ENCODE assay signal across 3 cellular contexts in genomic region chr5:106430733-106431132, GRCh38.
DNase-seq lines count a peak whose midpoint lies in the region; ATAC-seq, FAIRE-seq and TF ChIP-seq lines count a peak whose summit lies in the region.
"Not testable (repeated sequence)": the region's sequence is repeated elsewhere in the genome, so short reads cannot be mapped to it uniquely, and the experiment has no call there.

No MANE protein-coding gene starts in this region.

- H3K4me2 ChIP-seq in HepG2 (ENCODE audit: low read depth, low read length), result not testable (repeated sequence)

- 82% methylated on average over 8 of the region's 11 CpGs for WGBS in HepG2 (ENCODE audit: low lambda C conversion rate)

- H3K36me3 Mint-ChIP-seq in WTC11, result peaks cover 25% of the 10 kb centered on the region

- not testable (repeated sequence) for BruUV-seq in HepG2 (replicated peaks; lab: Mats Ljungman, UMichigan)

- FAIRE-seq in HepG2 (lab: Jason Lieb, UNC), result not testable (repeated sequence)

- POLR2A ChIA-PET in WTC11 (lab: Charles Lee), result interaction anchor here (0.6 kb wide), 1 partner anchor 313 kb away, joined by 3 read pairs; no protein-coding TSS in a partner anchor
- POLR2A ChIA-PET in HepG2 (lab: Yijun Ruan, JAX), result not testable (repeated sequence)

- H3K27ac ChIP-seq in HepG2 (ENCODE audit: extremely low read length, insufficient read depth, low read length), result not testable (repeated sequence)

- not testable (repeated sequence) for TF ChIP-seq CTCF in WTC11 (IDR thresholded peaks at IDR 0.05); HepG2 (CRISPR knock-in tag; IDR thresholded peaks at IDR 0.05)

- not testable (repeated sequence) for H3K4me3 ChIP-seq in HepG2 (replicated peaks in 1 of 3; ENCODE audit: insufficient read depth in 1 of 3, low read depth in 2 of 3, low read length in 3 of 3)

- CTCF ChIA-PET in WTC11 (lab: Charles Lee); HepG2 (lab: Yijun Ruan, JAX; ENCODE audit: low intra/inter-chr PET ratio, low total read pairs): not testable (repeated sequence)

- H4K20me1 ChIP-seq in HepG2 (ENCODE audit: insufficient read depth, low read length), result not testable (repeated sequence)

- intact Hi-C loops in HepG2 (cut with micrococcal nuclease; ENCODE audit: unreplicated experiment), result not testable (repeated sequence)

- H3K4me1 Mint-ChIP-seq in WTC11, result not testable (repeated sequence)

- H3K9me3 Mint-ChIP-seq in WTC11, result peaks cover 28% of the 10 kb centered on the region

- H3K4me3 Mint-ChIP-seq in WTC11, result not testable (repeated sequence)

- not testable (repeated sequence) for H3K9ac ChIP-seq in HepG2 (ENCODE audit: insufficient read depth, low read depth, low read length)

- H2AFZ ChIP-seq in HepG2 (ENCODE audit: low read length), result not testable (repeated sequence)

- ATAC-seq in WTC11 (peak; percentile 69), HepG2 (peak; percentile 72)

- H3K4me1 ChIP-seq in HepG2 (ENCODE audit: insufficient read depth, low read length), result not testable (repeated sequence)

- not testable (repeated sequence) for H3K9me3 ChIP-seq in HepG2 (ENCODE audit: low read length)

- in situ Hi-C loops in HepG2 (cut with HindIII; ENCODE audit: extremely low pct_ligation_motif_present, low pct_unique_long_range_greater_than_20kb), result not testable (repeated sequence)

- not testable (repeated sequence) for H3K27me3 Mint-ChIP-seq in WTC11 (ENCODE audit: low read depth)

- H3K27me3 ChIP-seq in HepG2 (ENCODE audit: control insufficient read depth in 1 of 2, insufficient read depth in 2 of 2, low read length in 2 of 2), result not testable (repeated sequence)

- not testable (repeated sequence) for H3K36me3 ChIP-seq in HepG2 (replicated peaks in 1 of 2; ENCODE audit: control insufficient read depth in 1 of 2, insufficient read depth in 2 of 2, low read length in 2 of 2)

- not testable (repeated sequence) for TF ChIP-seq EP300 in HepG2 (IDR thresholded peaks at IDR 0.05; ENCODE audit: low read depth in 2 of 2, low read length in 2 of 2); HepG2 (CRISPR knock-in tag; IDR thresholded peaks at IDR 0.05; ENCODE audit: borderline replicate concordance)

- TF ChIP-seq RAD21 in HepG2 (CRISPR knock-in tag; IDR thresholded peaks at IDR 0.05), result not testable (repeated sequence)

- DNase-seq in DMS53 (lab: John Stamatoyannopoulos, UW), result peak; percentile 67
- DNase-seq in WTC11 (ENCODE audit: low spot score); HepG2 (ENCODE audit: low spot score): not testable (repeated sequence)

- H3K79me2 ChIP-seq in HepG2 (ENCODE audit: insufficient read depth, low read length), result not testable (repeated sequence)

- H3K27ac Mint-ChIP-seq in WTC11, result not testable (repeated sequence)

- TF ChIP-seq POLR2A in HepG2 (IDR thresholded peaks at IDR 0.05; ENCODE audit: insufficient read depth in 1 of 2, low read depth in 2 of 2, low read length in 2 of 2), result not testable (repeated sequence)

TF ChIP-seq in HepG2, 621 proteins besides CTCF, POLR2A, EP300 and RAD21:
- TF ChIP-seq GABPB1 (CRISPR knock-in tag; IDR thresholded peaks at IDR 0.05) (0 out of 2 replicates have a peak, but pooled peaks have one; percentile 19), ZNF281 (CRISPR knock-in tag; IDR thresholded peaks at IDR 0.05; ENCODE audit: borderline replicate concordance) (peak; percentile 51; the same call in 1 of the 2 replicates)
